Comparison of ENCODE assay signal across 9 cellular contexts in the genomic region with DNA sequence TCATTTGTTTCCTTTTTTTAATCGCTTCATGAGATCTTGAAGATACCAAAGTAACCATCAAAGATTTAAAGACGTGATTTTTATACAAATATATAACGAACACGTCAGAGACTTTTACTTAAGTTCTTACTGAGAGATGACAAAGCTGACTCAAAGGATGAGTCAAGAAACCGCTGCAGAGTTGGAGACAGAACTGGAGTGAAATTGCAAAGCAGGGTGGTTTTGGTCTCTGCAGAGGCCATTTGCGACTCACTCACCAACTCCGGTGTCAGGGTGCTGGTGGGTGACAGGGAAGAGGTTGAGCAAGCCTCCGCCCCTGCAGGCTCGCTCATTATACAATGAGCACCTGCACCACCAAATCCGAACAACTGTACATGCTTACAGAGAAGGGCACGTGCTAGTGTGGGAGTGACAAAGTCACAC.
DNase-seq lines count a peak whose midpoint lies in the region; ATAC-seq and TF ChIP-seq lines count a peak whose summit lies in the region.
"Had no signal": no experiment of that assay in that cellular context is flagged by ENCODE, and none has a peak within 500 bp of the region (broad histone marks: within the 10 kb centered on the region; RNA-seq: fewer than 3 reads in every experiment).

No MANE protein-coding gene starts in this region.

- H3K27ac ChIP-seq in left ventricle myocardium inferior (replicated peaks) (no peak overlapping the region), right cardiac atrium (ENCODE audit: low read length) (no peak overlapping the region), substantia nigra (ENCODE audit: low read depth, low read length, poor library complexity, severe bottlenecking) (no peak overlapping the region)

- H3K9me3 Mint-ChIP-seq in activated CD4-positive, alpha-beta memory T cell treated with anti-CD3 and anti-CD28 coated beads, Interleukin-2, amount 10 ng/mL, durations not matched to agents 7 days and 5 days: no peaks in the 10 kb centered on the region
- H3K9me3 Mint-ChIP-seq in stimulated activated naive CD8-positive, alpha-beta T cell treated with anti-CD3 and anti-CD28 coated beads, Interleukin-15, Interleukin-2, amounts not matched to agents 100 ng/mL and 50 ng/mL, for 24 hours: no peaks in the 10 kb centered on the region

- DNase-seq in left ventricle myocardium inferior (peak; percentile 1), right cardiac atrium (no peak), foreskin fibroblast (peak; percentile 76), substantia nigra (lab: John Stamatoyannopoulos, UW) (no peak), NAMALWA (ENCODE audit: low spot score) (no peak)
- DNase-seq in activated CD4-positive, alpha-beta memory T cell treated with anti-CD3 and anti-CD28 coated beads, Interleukin-2, amount 10 ng/mL, durations not matched to agents 7 days and 5 days: peak; percentile 72

- CTCF ChIA-PET in activated CD4-positive, alpha-beta memory T cell treated with anti-CD3 and anti-CD28 coated beads, Interleukin-2, amount 10 ng/mL, durations not matched to agents 7 days and 5 days (lab: Charles Lee): no interaction called here

- H3K4me1 ChIP-seq in left ventricle myocardium inferior (peaks cover 11% of the 10 kb centered on the region), right cardiac atrium (ENCODE audit: control insufficient read depth, insufficient read depth, low read length) (no peaks in the 10 kb centered on the region)

- 96% methylated on average over 11 of the region's 11 CpGs for WGBS in right cardiac atrium

- H3K4me3 Mint-ChIP-seq in activated CD4-positive, alpha-beta memory T cell treated with anti-CD3 and anti-CD28 coated beads, Interleukin-2, amount 10 ng/mL, durations not matched to agents 7 days and 5 days: peak overlapping the region; percentile 28
- H3K4me3 Mint-ChIP-seq in stimulated activated naive CD8-positive, alpha-beta T cell treated with anti-CD3 and anti-CD28 coated beads, Interleukin-15, Interleukin-2, amounts not matched to agents 100 ng/mL and 50 ng/mL, for 24 hours: no peak overlapping the region

- ATAC-seq in right cardiac atrium (no peak), HG03196 (IDR thresholded peaks at IDR 0.05; ENCODE audit: unreplicated experiment) (no peak)

- intact Hi-C loops in left ventricle myocardium inferior (cut with micrococcal nuclease) (no loop called here), right cardiac atrium (cut with DNase I) (no loop called here)

- H3K9me3 ChIP-seq in left ventricle myocardium inferior (replicated peaks) (no peaks in the 10 kb centered on the region), right cardiac atrium (ENCODE audit: control insufficient read depth, low read length) (no peaks in the 10 kb centered on the region)

- H3K27ac Mint-ChIP-seq in activated CD4-positive, alpha-beta memory T cell treated with anti-CD3 and anti-CD28 coated beads, Interleukin-2, amount 10 ng/mL, durations not matched to agents 7 days and 5 days: peak overlapping the region; percentile 94
- peak overlapping the region; percentile 43 for H3K27ac Mint-ChIP-seq in stimulated activated naive CD8-positive, alpha-beta T cell treated with anti-CD3 and anti-CD28 coated beads, Interleukin-15, Interleukin-2, amounts not matched to agents 100 ng/mL and 50 ng/mL, for 24 hours

- H3K27me3 ChIP-seq in left ventricle myocardium inferior (ENCODE audit: low read depth) (no peaks in the 10 kb centered on the region), right cardiac atrium (ENCODE audit: control insufficient read depth, insufficient read depth) (no peaks in the 10 kb centered on the region)

- H3K4me3 ChIP-seq in left ventricle myocardium inferior: no peak overlapping the region
- H3K4me3 ChIP-seq in right cardiac atrium (ENCODE audit: low read length): no peak overlapping the region
- H3K4me3 ChIP-seq in foreskin fibroblast (ENCODE audit: low read depth in 1 of 2, low read length in 2 of 2): no peak overlapping the region
- H3K4me3 ChIP-seq: lung had no signal

- peaks cover 28% of the 10 kb centered on the region for H3K4me1 Mint-ChIP-seq in activated CD4-positive, alpha-beta memory T cell treated with anti-CD3 and anti-CD28 coated beads, Interleukin-2, amount 10 ng/mL, durations not matched to agents 7 days and 5 days
- peaks cover 11% of the 10 kb centered on the region for H3K4me1 Mint-ChIP-seq in stimulated activated naive CD8-positive, alpha-beta T cell treated with anti-CD3 and anti-CD28 coated beads, Interleukin-15, Interleukin-2, amounts not matched to agents 100 ng/mL and 50 ng/mL, for 24 hours (ENCODE audit: low read depth)

- H3K36me3 Mint-ChIP-seq in activated CD4-positive, alpha-beta memory T cell treated with anti-CD3 and anti-CD28 coated beads, Interleukin-2, amount 10 ng/mL, durations not matched to agents 7 days and 5 days (ENCODE audit: low read depth): peaks cover 30% of the 10 kb centered on the region
- H3K36me3 Mint-ChIP-seq in stimulated activated naive CD8-positive, alpha-beta T cell treated with anti-CD3 and anti-CD28 coated beads, Interleukin-15, Interleukin-2, amounts not matched to agents 100 ng/mL and 50 ng/mL, for 24 hours (ENCODE audit: low read depth): peaks cover 40% of the 10 kb centered on the region

- no peaks in the 10 kb centered on the region for H3K27me3 Mint-ChIP-seq in activated CD4-positive, alpha-beta memory T cell treated with anti-CD3 and anti-CD28 coated beads, Interleukin-2, amount 10 ng/mL, durations not matched to agents 7 days and 5 days
- H3K27me3 Mint-ChIP-seq in stimulated activated naive CD8-positive, alpha-beta T cell treated with anti-CD3 and anti-CD28 coated beads, Interleukin-15, Interleukin-2, amounts not matched to agents 100 ng/mL and 50 ng/mL, for 24 hours: no peaks in the 10 kb centered on the region

- peaks cover 75% of the 10 kb centered on the region for H3K36me3 ChIP-seq in left ventricle myocardium inferior

- TF ChIP-seq CTCF in left ventricle myocardium inferior (IDR thresholded peaks at IDR 0.05; ENCODE audit: borderline replicate concordance): no peak
- TF ChIP-seq CTCF in foreskin fibroblast (IDR thresholded peaks at IDR 0.05; ENCODE audit: low read depth, low read length): no peak

- POLR2A ChIA-PET in activated CD4-positive, alpha-beta memory T cell treated with anti-CD3 and anti-CD28 coated beads, Interleukin-2, amount 10 ng/mL, durations not matched to agents 7 days and 5 days (lab: Charles Lee): no interaction called here

Comparison
In these comparisons a context has a peak if more than half of its experiments do, and no peak if none do; other contexts are left out.
1. DNase-seq: peak in left ventricle myocardium inferior (single experiment), activated CD4-positive, alpha-beta memory T cell treated with anti-CD3 and anti-CD28 coated beads, Interleukin-2, amount 10 ng/mL, durations not matched to agents 7 days and 5 days (single experiment) and foreskin fibroblast (2 of 2); none in right cardiac atrium (0 of 3), substantia nigra (0 of 49) and NAMALWA (single experiment).